In genomic region chr1:169042377-169042776, GRCh38 we compare ENCODE assay signal across 22 cellular contexts.
DNase-seq lines count a peak whose midpoint lies in the region; ATAC-seq and TF ChIP-seq lines count a peak whose summit lies in the region.
"Had no signal": no experiment of that assay in that cellular context is flagged by ENCODE, and none has a peak within 500 bp of the region (broad histone marks: within the 10 kb centered on the region; RNA-seq: fewer than 3 reads in every experiment).

No MANE protein-coding gene starts in this region.

- peaks cover 43 to 51% (median 45%) of the 10 kb centered on the region in 3 donors for H3K4me1 Mint-ChIP-seq in T-cell

- H3K4me1 ChIP-seq in right atrium auricular region (peaks cover 0 to 8% of the 10 kb centered on the region in 2 donors), left ventricle myocardium inferior (peaks cover 18% of the 10 kb centered on the region)

- H3K27ac Mint-ChIP-seq in T-cell, result peak overlapping the region; percentile 85 to 91
- H3K27ac Mint-ChIP-seq: B cell had no signal

- no peak overlapping the region for H3K4me3 Mint-ChIP-seq in T-cell
- H3K4me3 Mint-ChIP-seq: B cell had no signal

- H3K27me3 Mint-ChIP-seq in T-cell, result no peaks in the 10 kb centered on the region

- H3K27ac ChIP-seq in right atrium auricular region (no peak overlapping the region), left ventricle myocardium inferior (replicated peaks) (peak overlapping the region; percentile 46)
- H3K27ac ChIP-seq: C4-2B, GM23248, HL-60, SJCRH30 had no signal

- H3K27me3 ChIP-seq in right atrium auricular region, result no peaks in the 10 kb centered on the region
- H3K27me3 ChIP-seq in left ventricle myocardium inferior (ENCODE audit: low read depth), result no peaks in the 10 kb centered on the region
- H3K27me3 ChIP-seq: SJCRH30 had no signal

- H3K36me3 ChIP-seq in right atrium auricular region (no peaks in the 10 kb centered on the region), left ventricle myocardium inferior (no peaks in the 10 kb centered on the region)
- H3K36me3 ChIP-seq: SJCRH30 had no signal

- POLR2A ChIA-PET in T-cell (lab: Charles Lee), result no interaction called here

- no peaks in the 10 kb centered on the region for H3K9me3 ChIP-seq in right atrium auricular region
- peaks cover 3% of the 10 kb centered on the region for H3K9me3 ChIP-seq in left ventricle myocardium inferior (replicated peaks)
- H3K9me3 ChIP-seq: SJCRH30 had no signal

- H3K9me3 Mint-ChIP-seq in T-cell, result peaks cover 2% of the 10 kb centered on the region in 3 donors

- H3K4me3 ChIP-seq in right atrium auricular region (no peak overlapping the region), left ventricle myocardium inferior (no peak overlapping the region)
- H3K4me3 ChIP-seq: GM23248, SJCRH30 had no signal

- CTCF ChIA-PET in T-cell (lab: Charles Lee), result no interaction called here

- in situ Hi-C loops in G401 (cut with HindIII; ENCODE audit: low sequenced_read_pairs), result no loop called here

- intact Hi-C loops in Right ventricle myocardium superior (cut with DNase I), result no loop called here
- intact Hi-C loops in left ventricle myocardium inferior (cut with micrococcal nuclease), result no loop called here

- no peak for TF ChIP-seq CTCF in right atrium auricular region (IDR thresholded peaks at IDR 0.05)
- no peak for TF ChIP-seq CTCF in left ventricle myocardium inferior (IDR thresholded peaks at IDR 0.05; ENCODE audit: borderline replicate concordance)

- H3K36me3 Mint-ChIP-seq in T-cell, result no peaks in the 10 kb centered on the region

- peak; percentile 82 for ATAC-seq in Right ventricle myocardium superior (ENCODE audit: poor library complexity)
- no peak for ATAC-seq in T-cell (replicated peaks in 1 of 4)
- ATAC-seq: SK-N-SH treated with all-trans-retinoic acid at 6 μM for 48 hours had no signal

- DNase-seq in Right ventricle myocardium superior (no peak), right atrium auricular region (ENCODE audit: low spot score) (no peak), T-cell (no peak), left ventricle myocardium inferior (no peak), NCI-H2171 (lab: John Stamatoyannopoulos, UW) (no peak), G401 (ENCODE audit: low spot score) (no peak)
- no peak for DNase-seq in activated CD8-positive, alpha-beta memory T cell treated with anti-CD3 and anti-CD28 coated beads, Interleukin-2, amount 50 U/mL, for 4 hours
- DNase-seq: DMS153, GM23248, H7, NCI-H1048, NCI-H1417 treated with DMSO at 0.1 percent for 48 hours, NCI-H1930, NCI-H2107, NCI-H446, NCI-H524 treated with DMSO at 0.1 percent for 48 hours, NCI-H774, SJCRH30 had no signal
